ENCODE assay signal across 8 cellular contexts in genomic region chr17:82698974-82699442, GRCh38. TPM values are rescaled to one million over a fixed set of nuclear protein-coding genes. Genes with fewer than 3 reads are reported as not detected.
DNase-seq lines count a peak whose midpoint lies in the region; ATAC-seq and TF ChIP-seq lines count a peak whose summit lies in the region.

No MANE protein-coding gene starts in this region.

- peak overlapping the region; percentile 83 for H3K4me3 Mint-ChIP-seq in stimulated activated naive CD8-positive, alpha-beta T cell treated with anti-CD3 and anti-CD28 coated beads, Interleukin-15, Interleukin-2, amounts not matched to agents 100 ng/mL and 50 ng/mL, for 24 hours

- peaks cover 6% of the 10 kb centered on the region for H3K4me1 Mint-ChIP-seq in stimulated activated naive CD8-positive, alpha-beta T cell treated with anti-CD3 and anti-CD28 coated beads, Interleukin-15, Interleukin-2, amounts not matched to agents 100 ng/mL and 50 ng/mL, for 24 hours (ENCODE audit: low read depth)

- peak overlapping the region; percentile 59 to 93 (median 73) for H3K9ac ChIP-seq in skeletal muscle tissue (ENCODE audit: low read depth in 1 of 3, low read length in 3 of 3)

- H3K9me3 Mint-ChIP-seq in stimulated activated naive CD8-positive, alpha-beta T cell treated with anti-CD3 and anti-CD28 coated beads, Interleukin-15, Interleukin-2, amounts not matched to agents 100 ng/mL and 50 ng/mL, for 24 hours = peaks cover 7% of the 10 kb centered on the region

- no peak overlapping the region for H3K27ac Mint-ChIP-seq in stimulated activated naive CD8-positive, alpha-beta T cell treated with anti-CD3 and anti-CD28 coated beads, Interleukin-15, Interleukin-2, amounts not matched to agents 100 ng/mL and 50 ng/mL, for 24 hours

- in situ Hi-C loops in KBM-7 (cut with MboI; ENCODE audit: low pct_unique_long_range_greater_than_20kb, low sequenced_read_pairs) = no loop called here

- H3K9me3 ChIP-seq in Peyer's patch (peaks cover 0 to 9% (median 2%) of the 10 kb centered on the region in 4 donors), skeletal muscle tissue (ENCODE audit: control insufficient read depth in 3 of 3, low read length in 3 of 3) (peaks cover 0 to 2% (median 0%) of the 10 kb centered on the region in 3 donors)

- TF ChIP-seq CTCF in Peyer's patch (IDR thresholded peaks at IDR 0.05) (peak in 1 of 6 experiments; percentile 4), fibroblast of villous mesenchyme (IDR thresholded peaks at IDR 0.05; ENCODE audit: insufficient read depth, low read depth, low read length) (no peak)

- H3K27ac ChIP-seq in Peyer's patch (peak overlapping the region; percentile 54 to 73 (median 64)), skeletal muscle tissue (ENCODE audit: low read depth, low read length) (peak overlapping the region; percentile 47)

- DNase-seq in stimulated activated naive CD8-positive, alpha-beta T cell treated with anti-CD3 and anti-CD28 coated beads, Interleukin-15, Interleukin-2, amounts not matched to agents 100 U/mL and 50 U/mL, for 24 hours = no peak
- no peak for DNase-seq in Peyer's patch
- DNase-seq in fibroblast of villous mesenchyme (ENCODE audit: low read depth) = peak; percentile 7
- no peak for DNase-seq in KBM-7
- DNase-seq in NCI-H2029 (lab: John Stamatoyannopoulos, UW) = no peak
- no peak for DNase-seq in GOT3 (lab: John Stamatoyannopoulos, UW)

- no peak for ATAC-seq in stimulated activated naive CD8-positive, alpha-beta T cell treated with anti-CD3 and anti-CD28 coated beads, Interleukin-15, Interleukin-2, amounts not matched to agents 100 U/mL and 50 U/mL, for 24 hours

- peaks cover 0 to 27% (median 13%) of the 10 kb centered on the region in 4 donors for H3K4me1 ChIP-seq in Peyer's patch
- H3K4me1 ChIP-seq in skeletal muscle tissue (ENCODE audit: control insufficient read depth in 3 of 3, insufficient read depth in 3 of 3, low read length in 3 of 3) = peaks cover 15 to 19% (median 16%) of the 10 kb centered on the region in 3 donors

- H3K27me3 Mint-ChIP-seq in stimulated activated naive CD8-positive, alpha-beta T cell treated with anti-CD3 and anti-CD28 coated beads, Interleukin-15, Interleukin-2, amounts not matched to agents 100 ng/mL and 50 ng/mL, for 24 hours = no peaks in the 10 kb centered on the region

- TF ChIP-seq POLR2A in Peyer's patch (IDR thresholded peaks at IDR 0.05) = peak in 1 of 2 donors; percentile 11

- H3K4me3 ChIP-seq in Peyer's patch (peak overlapping the region; percentile 82 to 99 (median 92)), fibroblast of villous mesenchyme (ENCODE audit: low read depth, low read length) (peak overlapping the region; percentile 70), skeletal muscle tissue (ENCODE audit: low read length in 3 of 3) (peak overlapping the region; percentile 88 to 97 (median 93))

- H3K27me3 ChIP-seq in Peyer's patch (no peaks in the 10 kb centered on the region), skeletal muscle tissue (ENCODE audit: control insufficient read depth in 3 of 3, insufficient read depth in 3 of 3, low read length in 3 of 3) (no peaks in the 10 kb centered on the region)

- H3K36me3 ChIP-seq in Peyer's patch (no peaks in the 10 kb centered on the region), skeletal muscle tissue (ENCODE audit: control insufficient read depth in 3 of 3, insufficient read depth in 3 of 3, low read length in 3 of 3) (peaks cover 0 to 7% (median 0%) of the 10 kb centered on the region in 3 donors)

- H3K36me3 Mint-ChIP-seq in stimulated activated naive CD8-positive, alpha-beta T cell treated with anti-CD3 and anti-CD28 coated beads, Interleukin-15, Interleukin-2, amounts not matched to agents 100 ng/mL and 50 ng/mL, for 24 hours (ENCODE audit: low read depth) = peaks cover 5% of the 10 kb centered on the region

RNA-seq across cellular contexts. Expression of gene RAB40B, which starts 0.5 kb away (rescaled TPM):
- 10 to 100 TPM; 13.3 to 63.5 (median 29.1) TPM for total RNA-seq in Peyer's patch
- 3.9 and 7.3 TPM in 2 replicates for total RNA-seq in fibroblast of villous mesenchyme
- total RNA-seq in skeletal muscle tissue = 12.0 TPM

RNA-seq across cellular contexts. Expression of gene FN3KRP, which starts 17.5 kb away (rescaled TPM):
- total RNA-seq in Peyer's patch = 10 to 100 TPM; 15.5 to 33.0 (median 19.7) TPM
- total RNA-seq in fibroblast of villous mesenchyme = 11.2 and 12.2 TPM in 2 replicates
- 14.1 TPM for total RNA-seq in skeletal muscle tissue

RNA-seq across cellular contexts. Expression of gene FN3K, which starts 36.4 kb away (rescaled TPM):
- 10 to 100 TPM; 14.0 to 56.3 (median 23.0) TPM for total RNA-seq in Peyer's patch
- 2.2 and 2.9 TPM in 2 replicates for total RNA-seq in fibroblast of villous mesenchyme
- total RNA-seq in skeletal muscle tissue = 4.7 TPM

RNA-seq across cellular contexts. Expression of gene WDR45B, which starts 50.8 kb away (rescaled TPM):
- total RNA-seq in Peyer's patch (10 to 100 TPM; 68.8 to 90.0 (median 77.2) TPM), fibroblast of villous mesenchyme (62.5 and 70.8 TPM in 2 replicates), skeletal muscle tissue (40.7 TPM)

RNA-seq across cellular contexts. Expression of gene TBCD, which starts 52.9 kb away (rescaled TPM):
- 100 to 1,000 TPM in 1 of 4 donors, 10 to 100 TPM in 3; 58.7 to 130 (median 74.8) TPM for total RNA-seq in Peyer's patch
- total RNA-seq in fibroblast of villous mesenchyme = 22.5 and 29.6 TPM in 2 replicates
- total RNA-seq in skeletal muscle tissue = 27.1 TPM
